In the genomic region with DNA sequence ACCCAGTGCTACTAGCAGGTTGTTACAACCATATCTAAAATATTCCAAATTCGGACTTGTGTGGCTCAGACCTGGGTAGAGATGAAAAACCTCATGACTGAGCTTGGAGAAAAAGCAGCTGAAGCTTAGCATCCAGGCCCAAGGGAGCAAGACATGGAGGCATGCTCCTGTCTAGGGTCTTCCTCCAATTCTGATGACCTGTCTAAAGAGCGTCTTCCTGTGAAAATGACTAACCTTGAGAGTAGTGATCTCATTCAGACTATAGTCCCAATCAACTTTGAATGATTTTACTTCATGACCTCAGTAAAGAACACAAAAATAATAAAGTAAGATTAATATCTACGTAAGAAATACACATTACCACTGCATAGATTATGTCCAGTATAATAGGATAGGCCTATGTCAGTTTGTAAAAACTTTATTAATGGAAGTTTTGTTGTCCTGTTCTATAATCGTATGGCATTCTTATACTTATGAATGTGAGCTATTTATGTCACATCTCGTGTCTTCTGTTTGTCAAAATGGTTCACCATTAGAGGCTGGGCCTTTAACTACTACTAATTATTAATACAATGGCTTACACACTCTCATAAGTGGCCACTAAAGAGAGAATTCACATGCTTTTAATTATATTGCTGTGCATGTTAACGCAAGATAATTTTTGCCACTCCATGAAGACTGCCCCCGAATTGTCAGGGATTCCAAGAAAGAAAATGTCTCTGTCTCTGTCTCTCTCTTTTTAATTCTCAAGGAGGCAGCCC, we compare ENCODE assay signal across 15 cellular contexts.
DNase-seq lines count a peak whose midpoint lies in the region; ATAC-seq, FAIRE-seq and TF ChIP-seq lines count a peak whose summit lies in the region.
"Had no signal": no experiment of that assay in that cellular context is flagged by ENCODE, and none has a peak within 500 bp of the region (broad histone marks: within the 10 kb centered on the region; RNA-seq: fewer than 3 reads in every experiment).

No MANE protein-coding gene starts in this region.

- BruUV-seq in HepG2 (replicated peaks; lab: Mats Ljungman, UMichigan) (no TSS peak), Caco-2 (replicated peaks; lab: Mats Ljungman, UMichigan) (no TSS peak)

- TF ChIP-seq EP300 in HepG2 (IDR thresholded peaks at IDR 0.05; ENCODE audit: low read depth in 2 of 2, low read length in 2 of 2) (no peak), HepG2 (CRISPR knock-in tag; IDR thresholded peaks at IDR 0.05; ENCODE audit: borderline replicate concordance) (no peak)

- no peak overlapping the region for H4K8ac ChIP-seq in neuronal stem cell (ENCODE audit: low read depth, low read length)

- intact Hi-C loops in HepG2 (cut with micrococcal nuclease; ENCODE audit: unreplicated experiment): no loop called here
- intact Hi-C loops in breast epithelium (cut with DNase I; ENCODE audit: low total_unique reads): no loop called here
- intact Hi-C loops in vagina (cut with DNase I): no loop called here
- intact Hi-C loops in Caco-2 (cut with micrococcal nuclease; ENCODE audit: unreplicated experiment): no loop called here

- no peaks in the 10 kb centered on the region for H3K27me3 Mint-ChIP-seq in Caco-2 (ENCODE audit: insufficient read depth, unreplicated experiment)
- H3K27me3 Mint-ChIP-seq: brain; CD4-positive, CD25-positive, alpha-beta regulatory T cell had no signal

- TF ChIP-seq RAD21 in liver (IDR thresholded peaks at IDR 0.05): no peak
- TF ChIP-seq RAD21 in HepG2 (CRISPR knock-in tag; IDR thresholded peaks at IDR 0.05): no peak

- TF ChIP-seq CTCF in liver (IDR thresholded peaks at IDR 0.05; ENCODE audit: low read depth, low read length, missing input control): no peak
- TF ChIP-seq CTCF in HepG2 (CRISPR knock-in tag; IDR thresholded peaks at IDR 0.05): no peak
- no peak for TF ChIP-seq CTCF in breast epithelium (IDR thresholded peaks at IDR 0.05)
- TF ChIP-seq CTCF in vagina (IDR thresholded peaks at IDR 0.05): no peak
- no peak for TF ChIP-seq CTCF in Caco-2 (IDR thresholded peaks at IDR 0.05; ENCODE audit: insufficient read depth in 1 of 2, low read depth in 1 of 2, low read length in 1 of 2, severe bottlenecking in 1 of 2, unreplicated experiment in 1 of 2)

- H3K4ac ChIP-seq in neuronal stem cell (ENCODE audit: low read length): no peak overlapping the region

- H3K4me1 Mint-ChIP-seq in Caco-2 (ENCODE audit: low read depth, unreplicated experiment): no peaks in the 10 kb centered on the region
- H3K4me1 Mint-ChIP-seq: brain; CD4-positive, CD25-positive, alpha-beta regulatory T cell had no signal

- H3K36me3 Mint-ChIP-seq in Caco-2 (ENCODE audit: insufficient read depth, unreplicated experiment): no peaks in the 10 kb centered on the region
- H3K36me3 Mint-ChIP-seq: brain; CD4-positive, CD25-positive, alpha-beta regulatory T cell had no signal

- H2AFZ ChIP-seq in HepG2 (ENCODE audit: low read length) (no peak overlapping the region), neuronal stem cell (ENCODE audit: low read length) (peak overlapping the region; percentile 67)
- H2AFZ ChIP-seq: PC-9 had no signal

- TF ChIP-seq POLR2A in HepG2 (IDR thresholded peaks at IDR 0.05; ENCODE audit: insufficient read depth in 1 of 2, low read depth in 2 of 2, low read length in 2 of 2): no peak
- TF ChIP-seq POLR2A in breast epithelium (IDR thresholded peaks at IDR 0.05): no peak
- TF ChIP-seq POLR2A in vagina (IDR thresholded peaks at IDR 0.05): no peak

- no peaks in the 10 kb centered on the region for H3K79me1 ChIP-seq in neuronal stem cell (ENCODE audit: low read depth, low read length)

- no peak overlapping the region for H3K18ac ChIP-seq in neuronal stem cell (ENCODE audit: low read length)

- no peaks in the 10 kb centered on the region for H3K79me2 ChIP-seq in HepG2 (ENCODE audit: insufficient read depth, low read length)

- no peaks in the 10 kb centered on the region for H3K9me3 ChIP-seq in liver (ENCODE audit: control insufficient read depth in 4 of 4, low read length in 3 of 4)
- H3K9me3 ChIP-seq in HepG2 (ENCODE audit: low read length): peaks cover 82% of the 10 kb centered on the region
- H3K9me3 ChIP-seq in breast epithelium: no peaks in the 10 kb centered on the region
- H3K9me3 ChIP-seq in neuronal stem cell (replicated peaks in 1 of 2; ENCODE audit: control insufficient read depth in 2 of 2, insufficient read depth in 1 of 2, low read depth in 1 of 2, low read length in 2 of 2): no peaks in the 10 kb centered on the region
- no peaks in the 10 kb centered on the region for H3K9me3 ChIP-seq in vagina
- no peaks in the 10 kb centered on the region for H3K9me3 ChIP-seq in Caco-2

- no peak for FAIRE-seq in HepG2 (lab: Jason Lieb, UNC)
- FAIRE-seq: HTR-8/SVneo had no signal

- H3K4me2 ChIP-seq in HepG2 (ENCODE audit: low read depth, low read length): no peak overlapping the region
- H3K4me2 ChIP-seq in neuronal stem cell (ENCODE audit: insufficient read depth, low read length, poor library complexity, severe bottlenecking): no peak overlapping the region
- H3K4me2 ChIP-seq: PC-9 had no signal

- no peak overlapping the region for H3K27ac Mint-ChIP-seq in Caco-2 (ENCODE audit: unreplicated experiment)

- in situ Hi-C loops in HepG2 (cut with HindIII; ENCODE audit: extremely low pct_ligation_motif_present, low pct_unique_long_range_greater_than_20kb): no loop called here

- CTCF ChIA-PET in HepG2 (lab: Yijun Ruan, JAX; ENCODE audit: low intra/inter-chr PET ratio, low total read pairs) (no interaction called here), Caco-2 (lab: Charles Lee) (no interaction called here)

- no peak overlapping the region for H2BK120ac ChIP-seq in neuronal stem cell (ENCODE audit: low read depth, low read length)

- H3K4me3 ChIP-seq in liver (ENCODE audit: low read depth in 1 of 3, low read length in 3 of 3): no peak overlapping the region
- H3K4me3 ChIP-seq in HepG2 (replicated peaks in 1 of 3; ENCODE audit: insufficient read depth in 1 of 3, low read depth in 2 of 3, low read length in 3 of 3): no peak overlapping the region
- H3K4me3 ChIP-seq in breast epithelium: no peak overlapping the region
- H3K4me3 ChIP-seq in neuronal stem cell (ENCODE audit: low read length in 2 of 2): no peak overlapping the region
- H3K4me3 ChIP-seq in vagina: no peak overlapping the region
- H3K4me3 ChIP-seq in Caco-2 (ENCODE audit: low read depth, low read length): no peak overlapping the region
- H3K4me3 ChIP-seq: PC-9 had no signal

- DNase-seq in HepG2 (ENCODE audit: low spot score): no peak
- no peak for DNase-seq in breast epithelium (ENCODE audit: low spot score in 2 of 2)
- no peak for DNase-seq in neuronal stem cell (ENCODE audit: low spot score)
- no peak for DNase-seq in vagina (ENCODE audit: extremely low spot score in 2 of 2)
- no peak for DNase-seq in Caco-2
- DNase-seq: GF-D8, NCI-H2227 treated with DMSO at 0.1 percent for 48 hours, posterior cingulate gyrus had no signal

- H3K4me1 ChIP-seq in liver (ENCODE audit: control insufficient read depth in 4 of 4, insufficient read depth in 4 of 4, low read length in 3 of 4) (no peaks in the 10 kb centered on the region), HepG2 (ENCODE audit: insufficient read depth, low read length) (no peaks in the 10 kb centered on the region), breast epithelium (no peaks in the 10 kb centered on the region), neuronal stem cell (ENCODE audit: control insufficient read depth in 2 of 2, insufficient read depth in 1 of 2, low read depth in 1 of 2, low read length in 2 of 2) (peaks cover 0 to 3% of the 10 kb centered on the region in 2 donors), vagina (no peaks in the 10 kb centered on the region), Caco-2 (no peaks in the 10 kb centered on the region)

- H3K9ac ChIP-seq in liver (ENCODE audit: low read depth in 1 of 2, low read length in 2 of 2) (no peak overlapping the region), HepG2 (ENCODE audit: insufficient read depth, low read depth, low read length) (no peak overlapping the region), neuronal stem cell (ENCODE audit: low read depth, low read length, poor library complexity) (no peak overlapping the region)

- H3K4me3 Mint-ChIP-seq in Caco-2 (ENCODE audit: unreplicated experiment): no peak overlapping the region
- H3K4me3 Mint-ChIP-seq: brain had no signal

- ATAC-seq in HepG2 (no peak), HG03039 (IDR thresholded peaks at IDR 0.05; ENCODE audit: unreplicated experiment) (no peak), GM21423 (IDR thresholded peaks at IDR 0.05; ENCODE audit: unreplicated experiment) (no peak)

- H4K91ac ChIP-seq in neuronal stem cell (ENCODE audit: low read depth, low read length, poor library complexity): no peak overlapping the region

- H3K27me3 ChIP-seq in liver (ENCODE audit: control insufficient read depth in 4 of 4, insufficient read depth in 4 of 4, low read length in 3 of 4) (no peaks in the 10 kb centered on the region), HepG2 (ENCODE audit: control insufficient read depth in 1 of 2, insufficient read depth in 2 of 2, low read length in 2 of 2) (no peaks in the 10 kb centered on the region), breast epithelium (no peaks in the 10 kb centered on the region), neuronal stem cell (ENCODE audit: control insufficient read depth in 3 of 3, insufficient read depth in 3 of 3, low read depth in 1 of 3, low read length in 3 of 3) (no peaks in the 10 kb centered on the region), vagina (no peaks in the 10 kb centered on the region), Caco-2 (replicated peaks; ENCODE audit: control insufficient read depth, insufficient read depth, low read length) (no peaks in the 10 kb centered on the region)

- no peaks in the 10 kb centered on the region for H3K9me3 Mint-ChIP-seq in Caco-2 (ENCODE audit: unreplicated experiment)

- H2BK12ac ChIP-seq in neuronal stem cell (ENCODE audit: low read length): no peak overlapping the region

- no peaks in the 10 kb centered on the region for H4K20me1 ChIP-seq in HepG2 (ENCODE audit: insufficient read depth, low read length)

- 70% methylated on average over 7 of the region's 7 CpGs for WGBS in liver
- WGBS in HepG2 (ENCODE audit: low lambda C conversion rate): 3% methylated on average over 7 of the region's 7 CpGs
- WGBS in neuronal stem cell (ENCODE audit: extremely low coverage in 2 of 2, insufficient read length in 2 of 2, insufficient replicate concordance in 1 of 2), 2 donors: no CpG with 5 or more reads among the region's 7 CpGs

- no peak overlapping the region for H3K23ac ChIP-seq in neuronal stem cell (ENCODE audit: low read depth, low read length, poor library complexity)

- no peak overlapping the region for H2BK5ac ChIP-seq in neuronal stem cell (ENCODE audit: low read length)

- no peak overlapping the region for H3K14ac ChIP-seq in neuronal stem cell (ENCODE audit: low read length)

- H3K27ac ChIP-seq in liver (ENCODE audit: low read depth in 1 of 2, low read length in 2 of 2) (peak overlapping the region; percentile 29 to 35), HepG2 (ENCODE audit: extremely low read length, insufficient read depth, low read length) (no peak overlapping the region), breast epithelium (peak overlapping the region; percentile 54 to 72), neuronal stem cell (replicated peaks; ENCODE audit: low read length) (no peak overlapping the region), vagina (peak overlapping the region; percentile 59)
- H3K27ac ChIP-seq: PC-9 had no signal

- POLR2A ChIA-PET in HepG2 (lab: Yijun Ruan, JAX): no interaction called here
- POLR2A ChIA-PET in Caco-2 (lab: Charles Lee): no interaction called here

- no peak overlapping the region for H2BK15ac ChIP-seq in neuronal stem cell (ENCODE audit: low read length)

- H3K36me3 ChIP-seq in liver (ENCODE audit: control insufficient read depth in 4 of 4, insufficient read depth in 3 of 4, low read depth in 1 of 4, low read length in 3 of 4) (no peaks in the 10 kb centered on the region), HepG2 (replicated peaks in 1 of 2; ENCODE audit: control insufficient read depth in 1 of 2, insufficient read depth in 2 of 2, low read length in 2 of 2) (no peaks in the 10 kb centered on the region), breast epithelium (peaks cover 4% of the 10 kb centered on the region), neuronal stem cell (replicated peaks in 1 of 2; ENCODE audit: control insufficient read depth in 2 of 2, insufficient read depth in 2 of 2, low read length in 2 of 2) (no peaks in the 10 kb centered on the region), vagina (no peaks in the 10 kb centered on the region), Caco-2 (ENCODE audit: control insufficient read depth, insufficient read depth, low read length) (no peaks in the 10 kb centered on the region)

- no peak overlapping the region for H2AK5ac ChIP-seq in neuronal stem cell (ENCODE audit: low read depth, low read length)

Comparison
In these comparisons a context has a peak if more than half of its experiments do, and no peak if none do; other contexts are left out.
1. H3K27ac ChIP-seq: peak in liver (2 of 2), breast epithelium (2 of 2) and vagina (single experiment); none in HepG2 (single experiment) and neuronal stem cell (single experiment).